Comparison of ENCODE assay signal across 16 cellular contexts in genomic region chr7:51213618-51214017, GRCh38.
"Had no signal": no experiment of that assay in that cellular context is flagged by ENCODE, and none has a peak within 500 bp of the region (broad histone marks: within the 10 kb centered on the region; RNA-seq: fewer than 3 reads in every experiment).

No MANE protein-coding gene starts in this region.

- H3K36me3 ChIP-seq: gastrocnemius medialis, heart right ventricle, neural progenitor cell had no signal

- H3K9ac ChIP-seq: neural progenitor cell, parathyroid adenoma had no signal

- H3K4me3 ChIP-seq: gastrocnemius medialis, heart right ventricle, neural progenitor cell, skin epidermis had no signal

- H3K4me3 Mint-ChIP-seq: activated T-helper 1 cell treated with anti-CD3 and anti-CD28 coated beads, Interleukin-12 subunit alpha, Interleukin-12 subunit beta, Interleukin-2, Interleukin-4 antibody, amounts not matched to agents 30 ng/mL and 10 ng/mL and 1 ng/mL, durations not matched to agents 14 hours and 24 hours and 36 hours; neural progenitor cell; type B pancreatic cell had no signal

- H3K27me3 ChIP-seq: gastrocnemius medialis, heart right ventricle, neural progenitor cell had no signal

- H3K27ac ChIP-seq: epithelial cell of prostate, gastrocnemius medialis, heart right ventricle, neural progenitor cell, parathyroid adenoma, skin epidermis had no signal

- ATAC-seq: activated CD4-positive, CD25-positive, alpha-beta regulatory T cell treated with anti-CD3 and anti-CD28 coated beads, Interleukin-2, amount 50 U/mL, for 24 hours; gastrocnemius medialis; heart right ventricle had no signal

- H3K27me3 Mint-ChIP-seq: type B pancreatic cell had no signal

- H3K9me3 ChIP-seq: gastrocnemius medialis, heart right ventricle had no signal

- H2AFZ ChIP-seq: neural progenitor cell, parathyroid adenoma had no signal

- H3K36me3 Mint-ChIP-seq: neural progenitor cell, type B pancreatic cell had no signal

- H3K27ac Mint-ChIP-seq: activated T-helper 1 cell treated with anti-CD3 and anti-CD28 coated beads, Interleukin-12 subunit alpha, Interleukin-12 subunit beta, Interleukin-2, Interleukin-4 antibody, amounts not matched to agents 30 ng/mL and 10 ng/mL and 1 ng/mL, durations not matched to agents 14 hours and 24 hours and 36 hours; neural progenitor cell; type B pancreatic cell had no signal

- H3K9me3 Mint-ChIP-seq: activated T-helper 1 cell treated with anti-CD3 and anti-CD28 coated beads, Interleukin-12 subunit alpha, Interleukin-12 subunit beta, Interleukin-2, Interleukin-4 antibody, amounts not matched to agents 30 ng/mL and 10 ng/mL and 1 ng/mL, durations not matched to agents 14 hours and 24 hours and 36 hours; neural progenitor cell; type B pancreatic cell had no signal

- DNase-seq: activated CD4-positive, alpha-beta T cell treated with anti-CD3 and anti-CD28 coated beads, Interleukin-2, amount 50 U/mL, for 48 hours; activated CD8-positive, alpha-beta memory T cell treated with anti-CD3 and anti-CD28 coated beads, Interleukin-2, amount 50 U/mL, for 4 hours; activated naive CD4-positive, alpha-beta T cell treated with Interleukin-2 at 50 U/mL for 16 hours; cortex of kidney; effector CD8-positive, alpha-beta T cell; gastrocnemius medialis; heart right ventricle; mesendoderm; stimulated activated CD4-positive, alpha-beta T cell treated with anti-CD3 and anti-CD28 coated beads, Interleukin-4, amount 100 ng/mL, for 4 hours had no signal

- H3K4me1 ChIP-seq: gastrocnemius medialis, parathyroid adenoma had no signal

- H3K4me2 ChIP-seq: neural progenitor cell had no signal
